In the genomic region with DNA sequence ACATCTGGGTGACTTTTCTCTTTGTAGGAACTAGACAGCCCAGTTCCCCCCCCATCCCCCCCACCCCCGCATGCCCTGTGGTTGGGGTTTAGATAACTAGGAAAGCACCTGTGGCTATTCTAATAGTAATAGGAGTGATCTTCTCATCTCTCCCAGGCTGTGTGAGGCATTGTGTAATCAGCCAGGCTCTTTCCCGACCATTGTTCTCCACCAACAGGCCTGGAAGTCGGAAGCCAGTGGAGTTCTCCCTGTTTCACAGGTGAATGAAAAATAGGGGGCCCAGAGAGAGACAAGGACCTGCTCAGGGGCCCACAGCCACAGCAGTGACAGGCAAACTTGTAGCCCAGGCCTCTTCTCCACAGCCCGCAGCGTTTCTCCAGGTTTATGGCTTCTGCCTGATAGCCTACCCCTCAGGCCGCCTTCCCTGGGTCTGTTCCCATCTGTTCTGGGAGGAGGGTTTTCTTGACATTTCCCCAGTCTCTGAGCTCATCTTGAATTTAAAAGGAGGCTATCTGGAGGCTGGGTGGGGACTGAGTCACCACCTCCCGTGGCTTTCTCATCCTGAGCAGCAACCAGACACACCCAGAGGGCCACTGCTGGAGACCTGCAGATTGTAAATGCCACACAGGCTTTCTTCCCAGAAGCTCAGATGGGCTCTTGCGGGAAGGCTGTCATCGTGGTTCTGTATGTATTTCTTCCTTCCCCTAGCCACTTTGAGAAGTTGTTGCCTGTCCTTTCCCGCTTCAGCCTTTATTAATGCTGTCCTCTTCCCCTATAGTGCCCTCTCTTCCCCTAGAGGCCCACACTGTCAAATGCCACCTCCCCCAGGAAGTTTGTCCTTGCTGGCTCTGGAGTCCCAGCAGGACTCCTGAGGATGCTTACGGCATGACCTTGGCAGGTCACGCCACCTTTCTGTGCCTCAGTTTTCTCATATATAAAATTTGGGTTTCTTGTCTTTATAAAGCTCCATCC, we compare ENCODE assay signal across 1 cellular context.
TF ChIP-seq lines count a peak whose summit lies in the region.

No MANE protein-coding gene starts in this region.

TF ChIP-seq in SK-N-SH, 30 proteins besides CTCF, POLR2A, EP300 and RAD21 (continued from another document):
- TF ChIP-seq, protein P1, sequence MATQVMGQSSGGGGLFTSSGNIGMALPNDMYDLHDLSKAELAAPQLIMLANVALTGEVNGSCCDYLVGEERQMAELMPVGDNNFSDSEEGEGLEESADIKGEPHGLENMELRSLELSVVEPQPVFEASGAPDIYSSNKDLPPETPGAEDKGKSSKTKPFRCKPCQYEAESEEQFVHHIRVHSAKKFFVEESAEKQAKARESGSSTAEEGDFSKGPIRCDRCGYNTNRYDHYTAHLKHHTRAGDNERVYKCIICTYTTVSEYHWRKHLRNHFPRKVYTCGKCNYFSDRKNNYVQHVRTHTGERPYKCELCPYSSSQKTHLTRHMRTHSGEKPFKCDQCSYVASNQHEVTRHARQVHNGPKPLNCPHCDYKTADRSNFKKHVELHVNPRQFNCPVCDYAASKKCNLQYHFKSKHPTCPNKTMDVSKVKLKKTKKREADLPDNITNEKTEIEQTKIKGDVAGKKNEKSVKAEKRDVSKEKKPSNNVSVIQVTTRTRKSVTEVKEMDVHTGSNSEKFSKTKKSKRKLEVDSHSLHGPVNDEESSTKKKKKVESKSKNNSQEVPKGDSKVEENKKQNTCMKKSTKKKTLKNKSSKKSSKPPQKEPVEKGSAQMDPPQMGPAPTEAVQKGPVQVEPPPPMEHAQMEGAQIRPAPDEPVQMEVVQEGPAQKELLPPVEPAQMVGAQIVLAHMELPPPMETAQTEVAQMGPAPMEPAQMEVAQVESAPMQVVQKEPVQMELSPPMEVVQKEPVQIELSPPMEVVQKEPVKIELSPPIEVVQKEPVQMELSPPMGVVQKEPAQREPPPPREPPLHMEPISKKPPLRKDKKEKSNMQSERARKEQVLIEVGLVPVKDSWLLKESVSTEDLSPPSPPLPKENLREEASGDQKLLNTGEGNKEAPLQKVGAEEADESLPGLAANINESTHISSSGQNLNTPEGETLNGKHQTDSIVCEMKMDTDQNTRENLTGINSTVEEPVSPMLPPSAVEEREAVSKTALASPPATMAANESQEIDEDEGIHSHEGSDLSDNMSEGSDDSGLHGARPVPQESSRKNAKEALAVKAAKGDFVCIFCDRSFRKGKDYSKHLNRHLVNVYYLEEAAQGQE (IDR thresholded peaks at IDR 0.05; ENCODE audit: low read depth, low read length), result no peak
